In genomic region chr4:126687655-126688358, GRCh38 we compare ENCODE assay signal across 22 cellular contexts.
"Had no signal": no experiment of that assay in that cellular context is flagged by ENCODE, and none has a peak within 500 bp of the region (broad histone marks: within the 10 kb centered on the region; RNA-seq: fewer than 3 reads in every experiment).

No MANE protein-coding gene starts in this region.

- H3K4me3 Mint-ChIP-seq: activated naive CD4-positive, alpha-beta T cell treated with anti-CD3 and anti-CD28 coated beads, Interleukin-2, amount 10 ng/mL, durations not matched to agents 7 days and 5 days; activated T-cell treated with anti-CD3 and anti-CD28 coated beads, Interleukin-2, amount 50 U/mL, for 24 hours; natural killer cell had no signal

- H3K27me3 ChIP-seq: colonic mucosa, tibial artery had no signal

- H3K4me1 ChIP-seq: colonic mucosa, tibial artery had no signal

- H3K9me3 ChIP-seq: colonic mucosa, tibial artery had no signal

- H3K27me3 Mint-ChIP-seq: activated naive CD4-positive, alpha-beta T cell treated with anti-CD3 and anti-CD28 coated beads, Interleukin-2, amount 10 ng/mL, durations not matched to agents 7 days and 5 days; activated T-cell treated with anti-CD3 and anti-CD28 coated beads, Interleukin-2, amount 50 U/mL, for 24 hours had no signal

- H3K36me3 Mint-ChIP-seq: activated naive CD4-positive, alpha-beta T cell treated with anti-CD3 and anti-CD28 coated beads, Interleukin-2, amount 10 ng/mL, durations not matched to agents 7 days and 5 days; natural killer cell had no signal

- DNase-seq: activated CD4-positive, alpha-beta T cell treated with anti-CD3 and anti-CD28 coated beads for 1 hour; activated CD4-positive, alpha-beta T cell treated with anti-CD3 and anti-CD28 coated beads, Interleukin-2, amount 50 U/mL, for 48 hours; activated naive CD4-positive, alpha-beta T cell treated with anti-CD3 and anti-CD28 coated beads, Interleukin-2, amount 10 ng/mL, durations not matched to agents 7 days and 5 days; activated T-cell treated with anti-CD3 and anti-CD28 coated beads, Interleukin-2, amount 50 U/mL, for 24 hours; colonic mucosa; hippocampal formation; mucosa of descending colon; natural killer cell; nucleus accumbens; posterior cingulate gyrus; retina; stimulated activated CD4-positive, alpha-beta T cell treated with anti-CD3 and anti-CD28 coated beads, Interleukin-15, amount 100 ng/mL, for 24 hours; stimulated activated CD4-positive, alpha-beta T cell treated with anti-CD3 and anti-CD28 coated beads, Interleukin-4, amount 100 ng/mL, for 1 hour; stimulated activated naive CD4-positive, alpha-beta T cell; tibial artery had no signal

- H3K27ac Mint-ChIP-seq: activated naive CD4-positive, alpha-beta T cell treated with anti-CD3 and anti-CD28 coated beads, Interleukin-2, amount 10 ng/mL, durations not matched to agents 7 days and 5 days; activated T-cell treated with anti-CD3 and anti-CD28 coated beads, Interleukin-2, amount 50 U/mL, for 24 hours; natural killer cell had no signal

- H3K36me3 ChIP-seq: cardiac muscle cell, colonic mucosa, tibial artery had no signal

- H3K4me1 Mint-ChIP-seq: activated naive CD4-positive, alpha-beta T cell treated with anti-CD3 and anti-CD28 coated beads, Interleukin-2, amount 10 ng/mL, durations not matched to agents 7 days and 5 days; natural killer cell had no signal

- H3K4me3 ChIP-seq: cardiac muscle cell, colonic mucosa, mucosa of descending colon, skin epidermis, tibial artery had no signal

- H3K9me3 Mint-ChIP-seq: activated naive CD4-positive, alpha-beta T cell treated with anti-CD3 and anti-CD28 coated beads, Interleukin-2, amount 10 ng/mL, durations not matched to agents 7 days and 5 days; activated T-cell treated with anti-CD3 and anti-CD28 coated beads, Interleukin-2, amount 50 U/mL, for 24 hours had no signal

- H3K27ac ChIP-seq: cardiac muscle cell, colonic mucosa, skin epidermis, tibial artery, VCaP had no signal

- ATAC-seq: left lobe of liver, mucosa of descending colon, natural killer cell had no signal

- FAIRE-seq: endometrium, keratinocyte, urothelium cell line had no signal
